Comparison of ENCODE assay signal across 1 cellular context in the genomic region with DNA sequence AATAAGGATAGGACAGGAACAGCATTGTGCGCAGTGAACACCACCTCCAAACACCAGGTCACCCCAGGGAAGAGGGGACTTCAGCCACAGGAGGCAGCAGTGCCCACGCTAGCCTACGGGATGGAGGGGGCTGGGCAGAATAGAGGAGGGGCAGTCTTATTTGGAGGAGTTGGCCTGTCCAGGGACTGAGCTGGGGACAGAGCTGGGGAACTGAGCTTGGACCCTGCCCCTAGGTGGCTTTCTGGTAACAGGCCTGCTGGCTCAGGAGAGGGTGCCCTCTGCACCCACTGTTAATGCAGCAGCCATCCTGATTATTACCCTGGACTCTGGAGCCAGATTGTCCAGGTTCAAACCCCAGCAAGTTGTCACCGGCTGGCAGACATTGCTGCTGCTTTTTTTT.
TF ChIP-seq lines count a peak whose summit lies in the region.

No MANE protein-coding gene starts in this region.

TF ChIP-seq in H1, 55 proteins besides CTCF, POLR2A, EP300 and RAD21:
- TF ChIP-seq PHF8 (conservative IDR thresholded peaks at IDR 0.05; ENCODE audit: low read depth, low read length) (no peak), KDM1A (IDR thresholded peaks at IDR 0.05; ENCODE audit: borderline replicate concordance, low read length) (no peak), KDM4A (IDR thresholded peaks at IDR 0.05; ENCODE audit: low read depth, low read length, severe bottlenecking) (no peak), EGR1 (IDR thresholded peaks at IDR 0.05; ENCODE audit: borderline replicate concordance, low read depth, low read length) (no peak), JUND (IDR thresholded peaks at IDR 0.05; ENCODE audit: low read length) (no peak), POLR2AphosphoS5 (IDR thresholded peaks at IDR 0.05; ENCODE audit: low read depth, low read length) (no peak), TEAD4 (IDR thresholded peaks at IDR 0.05; ENCODE audit: low read depth, low read length) (no peak), SIRT6 (IDR thresholded peaks at IDR 0.05; ENCODE audit: low read length) (no peak), HDAC2 (IDR thresholded peaks at IDR 0.05; ENCODE audit: borderline replicate concordance in 1 of 2, low read depth in 2 of 2, low read length in 2 of 2) (no peak), ASH2L (IDR thresholded peaks at IDR 0.05; ENCODE audit: low read length) (no peak), BRCA1 (IDR thresholded peaks at IDR 0.05; ENCODE audit: low read depth, low read length) (no peak), RNF2 (IDR thresholded peaks at IDR 0.05; ENCODE audit: borderline replicate concordance, low read depth, low read length, missing control alignments, poor library complexity, severe bottlenecking) (no peak), SP4 (IDR thresholded peaks at IDR 0.05; ENCODE audit: low read length) (no peak), SRF (IDR thresholded peaks at IDR 0.05; ENCODE audit: low read depth, low read length) (no peak), TCF12 (IDR thresholded peaks at IDR 0.05; ENCODE audit: low read depth, low read length) (no peak), SP1 (IDR thresholded peaks at IDR 0.05; ENCODE audit: low read depth, low read length) (no peak), CREB1 (IDR thresholded peaks at IDR 0.05) (no peak), BACH1 (IDR thresholded peaks at IDR 0.05; ENCODE audit: low read length) (no peak)
- TF ChIP-seq, protein P1, sequence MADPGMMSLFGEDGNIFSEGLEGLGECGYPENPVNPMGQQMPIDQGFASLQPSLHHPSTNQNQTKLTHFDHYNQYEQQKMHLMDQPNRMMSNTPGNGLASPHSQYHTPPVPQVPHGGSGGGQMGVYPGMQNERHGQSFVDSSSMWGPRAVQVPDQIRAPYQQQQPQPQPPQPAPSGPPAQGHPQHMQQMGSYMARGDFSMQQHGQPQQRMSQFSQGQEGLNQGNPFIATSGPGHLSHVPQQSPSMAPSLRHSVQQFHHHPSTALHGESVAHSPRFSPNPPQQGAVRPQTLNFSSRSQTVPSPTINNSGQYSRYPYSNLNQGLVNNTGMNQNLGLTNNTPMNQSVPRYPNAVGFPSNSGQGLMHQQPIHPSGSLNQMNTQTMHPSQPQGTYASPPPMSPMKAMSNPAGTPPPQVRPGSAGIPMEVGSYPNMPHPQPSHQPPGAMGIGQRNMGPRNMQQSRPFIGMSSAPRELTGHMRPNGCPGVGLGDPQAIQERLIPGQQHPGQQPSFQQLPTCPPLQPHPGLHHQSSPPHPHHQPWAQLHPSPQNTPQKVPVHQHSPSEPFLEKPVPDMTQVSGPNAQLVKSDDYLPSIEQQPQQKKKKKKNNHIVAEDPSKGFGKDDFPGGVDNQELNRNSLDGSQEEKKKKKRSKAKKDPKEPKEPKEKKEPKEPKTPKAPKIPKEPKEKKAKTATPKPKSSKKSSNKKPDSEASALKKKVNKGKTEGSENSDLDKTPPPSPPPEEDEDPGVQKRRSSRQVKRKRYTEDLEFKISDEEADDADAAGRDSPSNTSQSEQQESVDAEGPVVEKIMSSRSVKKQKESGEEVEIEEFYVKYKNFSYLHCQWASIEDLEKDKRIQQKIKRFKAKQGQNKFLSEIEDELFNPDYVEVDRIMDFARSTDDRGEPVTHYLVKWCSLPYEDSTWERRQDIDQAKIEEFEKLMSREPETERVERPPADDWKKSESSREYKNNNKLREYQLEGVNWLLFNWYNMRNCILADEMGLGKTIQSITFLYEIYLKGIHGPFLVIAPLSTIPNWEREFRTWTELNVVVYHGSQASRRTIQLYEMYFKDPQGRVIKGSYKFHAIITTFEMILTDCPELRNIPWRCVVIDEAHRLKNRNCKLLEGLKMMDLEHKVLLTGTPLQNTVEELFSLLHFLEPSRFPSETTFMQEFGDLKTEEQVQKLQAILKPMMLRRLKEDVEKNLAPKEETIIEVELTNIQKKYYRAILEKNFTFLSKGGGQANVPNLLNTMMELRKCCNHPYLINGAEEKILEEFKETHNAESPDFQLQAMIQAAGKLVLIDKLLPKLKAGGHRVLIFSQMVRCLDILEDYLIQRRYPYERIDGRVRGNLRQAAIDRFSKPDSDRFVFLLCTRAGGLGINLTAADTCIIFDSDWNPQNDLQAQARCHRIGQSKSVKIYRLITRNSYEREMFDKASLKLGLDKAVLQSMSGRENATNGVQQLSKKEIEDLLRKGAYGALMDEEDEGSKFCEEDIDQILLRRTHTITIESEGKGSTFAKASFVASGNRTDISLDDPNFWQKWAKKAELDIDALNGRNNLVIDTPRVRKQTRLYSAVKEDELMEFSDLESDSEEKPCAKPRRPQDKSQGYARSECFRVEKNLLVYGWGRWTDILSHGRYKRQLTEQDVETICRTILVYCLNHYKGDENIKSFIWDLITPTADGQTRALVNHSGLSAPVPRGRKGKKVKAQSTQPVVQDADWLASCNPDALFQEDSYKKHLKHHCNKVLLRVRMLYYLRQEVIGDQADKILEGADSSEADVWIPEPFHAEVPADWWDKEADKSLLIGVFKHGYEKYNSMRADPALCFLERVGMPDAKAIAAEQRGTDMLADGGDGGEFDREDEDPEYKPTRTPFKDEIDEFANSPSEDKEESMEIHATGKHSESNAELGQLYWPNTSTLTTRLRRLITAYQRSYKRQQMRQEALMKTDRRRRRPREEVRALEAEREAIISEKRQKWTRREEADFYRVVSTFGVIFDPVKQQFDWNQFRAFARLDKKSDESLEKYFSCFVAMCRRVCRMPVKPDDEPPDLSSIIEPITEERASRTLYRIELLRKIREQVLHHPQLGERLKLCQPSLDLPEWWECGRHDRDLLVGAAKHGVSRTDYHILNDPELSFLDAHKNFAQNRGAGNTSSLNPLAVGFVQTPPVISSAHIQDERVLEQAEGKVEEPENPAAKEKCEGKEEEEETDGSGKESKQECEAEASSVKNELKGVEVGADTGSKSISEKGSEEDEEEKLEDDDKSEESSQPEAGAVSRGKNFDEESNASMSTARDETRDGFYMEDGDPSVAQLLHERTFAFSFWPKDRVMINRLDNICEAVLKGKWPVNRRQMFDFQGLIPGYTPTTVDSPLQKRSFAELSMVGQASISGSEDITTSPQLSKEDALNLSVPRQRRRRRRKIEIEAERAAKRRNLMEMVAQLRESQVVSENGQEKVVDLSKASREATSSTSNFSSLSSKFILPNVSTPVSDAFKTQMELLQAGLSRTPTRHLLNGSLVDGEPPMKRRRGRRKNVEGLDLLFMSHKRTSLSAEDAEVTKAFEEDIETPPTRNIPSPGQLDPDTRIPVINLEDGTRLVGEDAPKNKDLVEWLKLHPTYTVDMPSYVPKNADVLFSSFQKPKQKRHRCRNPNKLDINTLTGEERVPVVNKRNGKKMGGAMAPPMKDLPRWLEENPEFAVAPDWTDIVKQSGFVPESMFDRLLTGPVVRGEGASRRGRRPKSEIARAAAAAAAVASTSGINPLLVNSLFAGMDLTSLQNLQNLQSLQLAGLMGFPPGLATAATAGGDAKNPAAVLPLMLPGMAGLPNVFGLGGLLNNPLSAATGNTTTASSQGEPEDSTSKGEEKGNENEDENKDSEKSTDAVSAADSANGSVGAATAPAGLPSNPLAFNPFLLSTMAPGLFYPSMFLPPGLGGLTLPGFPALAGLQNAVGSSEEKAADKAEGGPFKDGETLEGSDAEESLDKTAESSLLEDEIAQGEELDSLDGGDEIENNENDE (IDR thresholded peaks at IDR 0.05; ENCODE audit: insufficient replicate concordance, low read length): no peak
- TF ChIP-seq, protein P2, sequence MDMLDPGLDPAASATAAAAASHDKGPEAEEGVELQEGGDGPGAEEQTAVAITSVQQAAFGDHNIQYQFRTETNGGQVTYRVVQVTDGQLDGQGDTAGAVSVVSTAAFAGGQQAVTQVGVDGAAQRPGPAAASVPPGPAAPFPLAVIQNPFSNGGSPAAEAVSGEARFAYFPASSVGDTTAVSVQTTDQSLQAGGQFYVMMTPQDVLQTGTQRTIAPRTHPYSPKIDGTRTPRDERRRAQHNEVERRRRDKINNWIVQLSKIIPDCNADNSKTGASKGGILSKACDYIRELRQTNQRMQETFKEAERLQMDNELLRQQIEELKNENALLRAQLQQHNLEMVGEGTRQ (IDR thresholded peaks at IDR 0.05; ENCODE audit: low read length): no peak
